Comparison of ENCODE assay signal across 34 cellular contexts in genomic region chr2:223558970-223559369, GRCh38. TPM values are rescaled to one million over a fixed set of nuclear protein-coding genes. Genes with fewer than 3 reads are reported as not detected.
"Had no signal": no experiment of that assay in that cellular context is flagged by ENCODE, and none has a peak within 500 bp of the region (broad histone marks: within the 10 kb centered on the region; RNA-seq: fewer than 3 reads in every experiment).

No MANE protein-coding gene starts in this region.

- H3K36me3 Mint-ChIP-seq: activated CD8-positive, alpha-beta memory T cell treated with anti-CD3 and anti-CD28 coated beads, Interleukin-2, amount 10 ng/mL, durations not matched to agents 7 days and 5 days; activated naive CD4-positive, alpha-beta T cell treated with anti-CD3 and anti-CD28 coated beads, Interleukin-2, amount 50 U/mL, for 72 hours; stimulated activated naive B cell treated with anti-CD40 and anti-IgM and Interleukin-4, amounts not matched to agents 10 μg/mL and 1 μg/mL and 100 μg/mL, for 72 hours had no signal

- H2AFZ ChIP-seq: hepatocyte had no signal

- H3K27ac Mint-ChIP-seq: activated CD4-positive, alpha-beta T cell treated with anti-CD3 and anti-CD28 coated beads for 36 hours; activated CD8-positive, alpha-beta memory T cell treated with anti-CD3 and anti-CD28 coated beads, Interleukin-2, amount 10 ng/mL, durations not matched to agents 7 days and 5 days; activated CD8-positive, alpha-beta T cell treated with anti-CD3 and anti-CD28 coated beads, Interleukin-2, amount 10 ng/mL, durations not matched to agents 7 days and 5 days; activated naive CD4-positive, alpha-beta T cell treated with anti-CD3 and anti-CD28 coated beads, Interleukin-2, amount 50 U/mL, for 72 hours; activated T-cell treated with anti-CD3 and anti-CD28 coated beads, Interleukin-2, amount 50 U/mL, for 72 hours; stimulated activated naive B cell treated with anti-CD40 and anti-IgM and Interleukin-4, amounts not matched to agents 10 μg/mL and 1 μg/mL and 100 μg/mL, for 72 hours had no signal

- DNase-seq: activated CD4-positive, alpha-beta T cell treated with anti-CD3 and anti-CD28 coated beads for 36 hours; activated CD4-positive, CD25-positive, alpha-beta regulatory T cell; activated CD8-positive, alpha-beta memory T cell treated with anti-CD3 and anti-CD28 coated beads, Interleukin-2, amount 10 ng/mL, durations not matched to agents 7 days and 5 days; activated CD8-positive, alpha-beta T cell treated with anti-CD3 and anti-CD28 coated beads, Interleukin-2, amount 10 ng/mL, durations not matched to agents 7 days and 5 days; activated naive CD4-positive, alpha-beta T cell; activated T-cell treated with anti-CD3 and anti-CD28 coated beads for 4 hours; activated T-cell treated with anti-CD3 and anti-CD28 coated beads, Interleukin-2, amount 50 U/mL, for 72 hours; adrenal gland; aorta; body of pancreas; dermis blood vessel endothelial cell; effector CD4-positive, alpha-beta T cell; esophagus squamous epithelium; islet precursor cell; left cardiac atrium; left ventricle myocardium superior; mucosa of descending colon; pancreas; psoas muscle; sigmoid colon; small intestine; stimulated activated CD4-positive, alpha-beta T cell treated with anti-CD3 and anti-CD28 coated beads, Interleukin-1b, Interleukin-23, amount 100 ng/mL, for 48 hours; stimulated activated CD4-positive, alpha-beta T cell treated with anti-CD3 and anti-CD28 coated beads, Interleukin-4, amount 100 ng/mL, for 4 hours; stimulated activated CD8-positive, alpha-beta memory T cell treated with anti-CD3 and anti-CD28 coated beads, Interleukin-4, amount 100 ng/mL, for 48 hours; stimulated activated naive B cell treated with anti-CD40 and anti-IgM and Interleukin-4, amounts not matched to agents 10 μg/mL and 1 μg/mL and 100 μg/mL, for 72 hours; stomach; thyroid gland; upper lobe of left lung had no signal

- H3K27ac ChIP-seq: adrenal gland, body of pancreas, epithelial cell of prostate, esophagus squamous epithelium, gastroesophageal sphincter, hepatocyte, pancreas, psoas muscle, sigmoid colon, stomach, thyroid gland, upper lobe of left lung, vagina had no signal

- H3K4me1 ChIP-seq: adrenal gland, body of pancreas, esophagus squamous epithelium, gastroesophageal sphincter, pancreas, psoas muscle, sigmoid colon, stomach, thyroid gland, upper lobe of left lung, vagina had no signal

- H3K4me3 Mint-ChIP-seq: activated CD4-positive, alpha-beta T cell treated with anti-CD3 and anti-CD28 coated beads for 36 hours; activated CD8-positive, alpha-beta memory T cell treated with anti-CD3 and anti-CD28 coated beads, Interleukin-2, amount 10 ng/mL, durations not matched to agents 7 days and 5 days; activated CD8-positive, alpha-beta T cell treated with anti-CD3 and anti-CD28 coated beads, Interleukin-2, amount 10 ng/mL, durations not matched to agents 7 days and 5 days; activated T-cell treated with anti-CD3 and anti-CD28 coated beads, Interleukin-2, amount 50 U/mL, for 72 hours; stimulated activated naive B cell treated with anti-CD40 and anti-IgM and Interleukin-4, amounts not matched to agents 10 μg/mL and 1 μg/mL and 100 μg/mL, for 72 hours had no signal

- H3K27me3 Mint-ChIP-seq: activated CD4-positive, alpha-beta T cell treated with anti-CD3 and anti-CD28 coated beads for 36 hours; activated CD8-positive, alpha-beta memory T cell treated with anti-CD3 and anti-CD28 coated beads, Interleukin-2, amount 10 ng/mL, durations not matched to agents 7 days and 5 days had no signal

- H3K9me3 Mint-ChIP-seq: activated naive CD4-positive, alpha-beta T cell treated with anti-CD3 and anti-CD28 coated beads, Interleukin-2, amount 50 U/mL, for 72 hours had no signal

- H3K9me3 ChIP-seq: body of pancreas, esophagus squamous epithelium, gastroesophageal sphincter, mucosa of descending colon, pancreas, psoas muscle, sigmoid colon, stomach, thyroid gland, upper lobe of left lung, vagina had no signal

- H3K4me2 ChIP-seq: hepatocyte had no signal

- H3K36me3 ChIP-seq: adrenal gland, esophagus squamous epithelium, gastroesophageal sphincter, pancreas, sigmoid colon, stomach, thyroid gland, upper lobe of left lung, vagina had no signal

- ATAC-seq: activated CD4-positive, alpha-beta T cell treated with anti-CD3 and anti-CD28 coated beads for 36 hours; activated CD8-positive, alpha-beta memory T cell treated with anti-CD3 and anti-CD28 coated beads, Interleukin-2, amount 10 ng/mL, durations not matched to agents 7 days and 5 days; activated CD8-positive, alpha-beta T cell treated with anti-CD3 and anti-CD28 coated beads, Interleukin-2, amount 10 ng/mL, durations not matched to agents 7 days and 5 days; activated naive CD4-positive, alpha-beta T cell treated with anti-CD3 and anti-CD28 coated beads, Interleukin-2, amount 50 U/mL, for 72 hours; activated T-cell treated with anti-CD3 and anti-CD28 coated beads, Interleukin-2, amount 50 U/mL, for 72 hours; body of pancreas; gastroesophageal sphincter; left cardiac atrium; left ventricle myocardium superior; mucosa of descending colon; pancreas; psoas muscle; stimulated activated naive B cell treated with anti-CD40 and anti-IgM and Interleukin-4, amounts not matched to agents 10 μg/mL and 1 μg/mL and 100 μg/mL, for 72 hours had no signal

- H3K4me1 Mint-ChIP-seq: activated CD4-positive, alpha-beta T cell treated with anti-CD3 and anti-CD28 coated beads for 36 hours; activated CD8-positive, alpha-beta memory T cell treated with anti-CD3 and anti-CD28 coated beads, Interleukin-2, amount 10 ng/mL, durations not matched to agents 7 days and 5 days; stimulated activated naive B cell treated with anti-CD40 and anti-IgM and Interleukin-4, amounts not matched to agents 10 μg/mL and 1 μg/mL and 100 μg/mL, for 72 hours had no signal

- H3K4me3 ChIP-seq: adrenal gland, body of pancreas, esophagus squamous epithelium, gastroesophageal sphincter, hepatocyte, mucosa of descending colon, pancreas, psoas muscle, sigmoid colon, stomach, thyroid gland, upper lobe of left lung, vagina had no signal

- H3K79me2 ChIP-seq: hepatocyte had no signal

- H3K27me3 ChIP-seq: adrenal gland, body of pancreas, gastroesophageal sphincter, hepatocyte, pancreas, sigmoid colon, stomach, thyroid gland, upper lobe of left lung, vagina had no signal

RNA-seq across cellular contexts. Expression of gene SCG2, which starts 43.2 kb away (rescaled TPM):
- total RNA-seq: activated CD4-positive, alpha-beta T cell treated with anti-CD3 and anti-CD28 coated beads for 36 hours; activated CD8-positive, alpha-beta T cell treated with anti-CD3 and anti-CD28 coated beads, Interleukin-2, amount 10 ng/mL, durations not matched to agents 7 days and 5 days; activated naive CD4-positive, alpha-beta T cell treated with anti-CD3 and anti-CD28 coated beads, Interleukin-2, amount 50 U/mL, for 72 hours; activated T-cell treated with anti-CD3 and anti-CD28 coated beads, Interleukin-2, amount 50 U/mL, for 72 hours; left ventricle myocardium superior; lung microvascular endothelial cell had no signal
